In the genomic region with DNA sequence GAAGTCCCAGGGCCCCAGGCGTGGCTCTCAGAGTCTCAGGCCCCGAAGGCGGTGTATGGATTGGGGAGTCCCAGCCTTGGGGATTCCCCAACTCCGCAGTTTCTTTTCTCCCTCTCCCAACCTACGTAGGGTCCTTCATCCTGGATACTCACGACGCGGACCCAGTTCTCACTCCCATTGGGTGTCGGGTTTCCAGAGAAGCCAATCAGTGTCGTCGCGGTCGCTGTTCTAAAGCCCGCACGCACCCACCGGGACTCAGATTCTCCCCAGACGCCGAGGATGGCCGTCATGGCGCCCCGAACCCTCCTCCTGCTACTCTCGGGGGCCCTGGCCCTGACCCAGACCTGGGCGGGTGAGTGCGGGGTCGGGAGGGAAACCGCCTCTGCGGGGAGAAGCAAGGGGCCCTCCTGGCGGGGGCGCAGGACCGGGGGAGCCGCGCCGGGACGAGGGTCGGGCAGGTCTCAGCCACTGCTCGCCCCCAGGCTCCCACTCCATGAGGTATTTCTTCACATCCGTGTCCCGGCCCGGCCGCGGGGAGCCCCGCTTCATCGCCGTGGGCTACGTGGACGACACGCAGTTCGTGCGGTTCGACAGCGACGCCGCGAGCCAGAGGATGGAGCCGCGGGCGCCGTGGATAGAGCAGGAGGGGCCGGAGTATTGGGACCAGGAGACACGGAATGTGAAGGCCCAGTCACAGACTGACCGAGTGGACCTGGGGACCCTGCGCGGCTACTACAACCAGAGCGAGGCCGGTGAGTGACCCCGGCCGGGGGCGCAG, we compare ENCODE assay signal across 8 cellular contexts. TPM values are rescaled to one million over a fixed set of nuclear protein-coding genes. Genes with fewer than 3 reads are reported as not detected.
DNase-seq lines count a peak whose midpoint lies in the region; ATAC-seq, FAIRE-seq and TF ChIP-seq lines count a peak whose summit lies in the region.

Gene HLA-A (plus strand): TSS at position 258 of the 778 bp plus-strand sequence. CDS start 22 bp downstream, at position 280.

- no peaks in the 10 kb centered on the region for H3K27me3 Mint-ChIP-seq in T-helper 2 cell treated with Interferon-gamma antibody and Interleukin-4, amounts not matched to agents 5 μg/mL and 100 μg/mL, for 36 hours (ENCODE audit: low read depth)

- peak within 1 kb of the TSS; percentile 67 to 68 for H3K4me3 ChIP-seq in ascending aorta
- H3K4me3 ChIP-seq in right cardiac atrium (ENCODE audit: low read length), result peak within 1 kb of the TSS; percentile 46

- H3K4me1 ChIP-seq in ascending aorta, result peaks cover 0 to 4% of the 10 kb centered on the region in 2 donors
- H3K4me1 ChIP-seq in right cardiac atrium (ENCODE audit: control insufficient read depth, insufficient read depth, low read length), result no peaks in the 10 kb centered on the region

- H3K27ac ChIP-seq in ascending aorta (peak within 1 kb of the TSS; percentile 85 to 94), right cardiac atrium (ENCODE audit: low read length) (peak within 1 kb of the TSS; percentile 91)

- no peak for TF ChIP-seq CTCF in ascending aorta (IDR thresholded peaks at IDR 0.05)

- DNase-seq in NCI-H187 treated with DMSO at 0.1 percent for 48 hours (lab: John Stamatoyannopoulos, UW), result peak; percentile 80
- DNase-seq in T-helper 2 cell treated with Interferon-gamma antibody and Interleukin-4, amounts not matched to agents 5 μg/mL and 100 μg/mL, for 36 hours (ENCODE audit: low spot score), result peak; percentile 86
- peak; percentile 85 to 98 for DNase-seq in ascending aorta (ENCODE audit: low spot score in 2 of 2)
- peak; percentile 92 to 97 (median 96) for DNase-seq in right cardiac atrium
- DNase-seq in pulmonary artery endothelial cell (ENCODE audit: low read depth, low spot score), result peak; percentile 89
- peak; percentile 81 for DNase-seq in urothelium cell line (ENCODE audit: low spot score)

- peak within 1 kb of the TSS; percentile 97 for H3K27ac Mint-ChIP-seq in T-helper 2 cell treated with Interferon-gamma antibody and Interleukin-4, amounts not matched to agents 5 μg/mL and 100 μg/mL, for 36 hours

- H3K4me3 Mint-ChIP-seq in T-helper 2 cell treated with Interferon-gamma antibody and Interleukin-4, amounts not matched to agents 5 μg/mL and 100 μg/mL, for 36 hours, result peak within 1 kb of the TSS; percentile 89

- WGBS in right cardiac atrium, result under 1% methylated on average over 60 of the region's 68 CpGs

- intact Hi-C loops in ascending aorta (cut with DNase I), result loop anchor here (1.0 to 10.0 kb wide), 7 partner anchors 16 to 272 kb away; partner anchors contain the start of genes HLA-F, POLR1H and TRIM26
- intact Hi-C loops in right cardiac atrium (cut with DNase I), result loop anchor here in 2 of 4 donors (5.0 kb wide), 1 partner anchor 35 kb away; no protein-coding TSS in a partner anchor

- no peaks in the 10 kb centered on the region for H3K36me3 ChIP-seq in ascending aorta

- H3K27me3 ChIP-seq in ascending aorta (no peaks in the 10 kb centered on the region), right cardiac atrium (ENCODE audit: control insufficient read depth, insufficient read depth) (no peaks in the 10 kb centered on the region)

- peaks cover 45% of the 10 kb centered on the region for H3K36me3 Mint-ChIP-seq in T-helper 2 cell treated with Interferon-gamma antibody and Interleukin-4, amounts not matched to agents 5 μg/mL and 100 μg/mL, for 36 hours (ENCODE audit: low read depth)

- peaks cover 3% of the 10 kb centered on the region for H3K9me3 Mint-ChIP-seq in T-helper 2 cell treated with Interferon-gamma antibody and Interleukin-4, amounts not matched to agents 5 μg/mL and 100 μg/mL, for 36 hours

- H3K9me3 ChIP-seq in ascending aorta, result no peaks in the 10 kb centered on the region
- no peaks in the 10 kb centered on the region for H3K9me3 ChIP-seq in right cardiac atrium (ENCODE audit: control insufficient read depth, low read length)

- FAIRE-seq in urothelium cell line (lab: Jason Lieb, UNC), result no peak

- peaks cover 27% of the 10 kb centered on the region for H3K4me1 Mint-ChIP-seq in T-helper 2 cell treated with Interferon-gamma antibody and Interleukin-4, amounts not matched to agents 5 μg/mL and 100 μg/mL, for 36 hours (ENCODE audit: low read depth)

- ATAC-seq in GM18502 (IDR thresholded peaks at IDR 0.05; ENCODE audit: poor library complexity, unreplicated experiment), result peak; percentile 91
- ATAC-seq in HG02943 (IDR thresholded peaks at IDR 0.05; ENCODE audit: low read depth, unreplicated experiment), result peak; percentile 82
- ATAC-seq in right cardiac atrium, result peak; percentile 98

RNA-seq across cellular contexts. Expression of gene HLA-A, which starts in this region (rescaled TPM):
- total RNA-seq in ascending aorta (1,099 TPM), right cardiac atrium (100 to 1,000 TPM; 215 to 449 (median 319) TPM), pulmonary artery endothelial cell (328 and 660 TPM in 2 replicates)
- 287 TPM for polyA plus RNA-seq in right cardiac atrium

Comparison
In these comparisons a context has a peak if more than half of its experiments do, and no peak if none do; other contexts are left out.
1. Peak in every context shown above with its lines: DNase-seq, ATAC-seq, H3K4me3 ChIP-seq and H3K27ac ChIP-seq.